In the genomic region with DNA sequence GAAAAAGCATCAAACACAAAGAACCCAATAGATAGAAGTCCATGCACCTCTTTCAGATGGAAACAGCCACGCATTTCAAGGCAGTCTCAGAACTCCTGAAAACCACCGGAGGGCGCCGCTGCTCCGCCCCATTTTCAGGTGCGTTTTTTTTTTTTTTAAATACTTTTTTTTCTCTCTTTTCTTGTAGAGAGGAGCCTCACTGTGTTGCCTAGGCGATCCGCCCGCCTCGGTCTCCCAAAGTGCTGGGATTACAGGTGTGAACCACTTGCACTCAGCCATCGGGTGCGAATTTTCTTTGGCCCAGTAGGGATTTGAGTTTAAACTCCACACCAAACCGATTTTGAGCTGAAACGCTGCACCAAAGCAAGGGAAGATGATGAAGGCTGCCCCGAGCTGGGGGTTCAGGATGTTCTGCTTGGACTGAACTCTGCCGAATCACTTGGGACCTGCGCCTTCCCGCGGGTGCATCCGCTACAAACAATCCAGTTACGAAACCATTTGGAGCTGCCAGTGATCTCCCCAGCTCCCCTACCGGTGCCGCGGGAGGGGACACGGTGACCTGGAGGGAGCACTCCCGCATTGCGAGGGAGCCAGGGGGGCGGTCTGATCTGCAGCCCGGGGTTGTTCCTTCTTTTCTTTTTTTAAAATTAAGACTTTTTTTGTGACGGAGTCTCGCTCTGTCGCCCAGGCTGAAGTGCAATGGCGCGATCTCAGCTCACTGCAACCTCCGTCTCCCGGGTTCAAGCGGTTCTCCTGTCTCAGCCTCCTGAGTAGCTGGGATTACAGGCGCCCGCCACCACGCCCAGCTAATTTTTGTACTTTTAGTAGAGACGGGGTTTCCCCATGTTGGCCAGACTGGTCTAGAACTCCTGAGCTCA, we compare ENCODE assay signal across 8 cellular contexts. TPM values are rescaled to one million over a fixed set of nuclear protein-coding genes. Genes with fewer than 3 reads are reported as not detected.
A peak's percentile ranks its signal among the peaks of the same experiment; 100 is the strongest.
DNase-seq lines count a peak whose midpoint lies in the region; ATAC-seq, FAIRE-seq and TF ChIP-seq lines count a peak whose summit lies in the region.

No MANE protein-coding gene starts in this region.

- peak overlapping the region; percentile 92 for H2AFZ ChIP-seq in ACC112 (ENCODE audit: low read length, unreplicated experiment)

- peaks cover 26% of the 10 kb centered on the region for H3K79me2 ChIP-seq in ACC112 (ENCODE audit: control insufficient read depth, insufficient read depth, low read length, unreplicated experiment)

- H3K27ac ChIP-seq in ACC112 (ENCODE audit: low read depth, low read length) (peak overlapping the region; percentile 78), upper lobe of left lung (peak overlapping the region; percentile 85 to 93 (median 88))

- H3K27me3 ChIP-seq in ACC112 (ENCODE audit: insufficient read depth, low read length) (no peaks in the 10 kb centered on the region), upper lobe of left lung (no peaks in the 10 kb centered on the region)

- DNase-seq in GM18507 (ENCODE audit: extremely low spot score, insufficient read length, low read depth) (peak; percentile 30), HT1080 (ENCODE audit: low read depth) (peak; percentile 56), RPMI7951 (ENCODE audit: low read depth) (peak; percentile 52), germinal center (ENCODE audit: low spot score) (peak; percentile 69), nucleus accumbens (lab: John Stamatoyannopoulos, UW) (peak in 50 of 56 donors; percentile 1 to 80 (median 36)), upper lobe of left lung (peak; percentile 58 to 70)
- DNase-seq in activated naive CD4-positive, alpha-beta T cell (lab: John Stamatoyannopoulos, UW), result peak; percentile 11 to 47 (median 26)

- TF ChIP-seq EP300 in upper lobe of left lung (IDR thresholded peaks at IDR 0.05), result no peak

- TF ChIP-seq CTCF in upper lobe of left lung (IDR thresholded peaks at IDR 0.05), result peak in 5 of 6 experiments; percentile 10 to 59 (median 33)

- H3K4me1 ChIP-seq in ACC112 (ENCODE audit: control insufficient read depth, insufficient read depth, low read length, unreplicated experiment), result peaks cover 14% of the 10 kb centered on the region
- H3K4me1 ChIP-seq in upper lobe of left lung, result peaks cover 5 to 11% (median 6%) of the 10 kb centered on the region in 4 donors

- peak; percentile 46 to 52 for ATAC-seq in upper lobe of left lung (ENCODE audit: low FRiP score in 2 of 2)

- FAIRE-seq in GM18507 (lab: Jason Lieb, UNC), result peak; percentile 15

- H3K4me3 ChIP-seq in ACC112 (ENCODE audit: low read depth, low read length) (peak overlapping the region; percentile 97), upper lobe of left lung (peak overlapping the region; percentile 33 to 83 (median 72))

- no peak for TF ChIP-seq POLR2A in upper lobe of left lung (IDR thresholded peaks at IDR 0.05)

- no peaks in the 10 kb centered on the region for H3K9me3 ChIP-seq in upper lobe of left lung

- H3K36me3 ChIP-seq in ACC112 (ENCODE audit: insufficient read depth, low read length) (peaks cover 21% of the 10 kb centered on the region), upper lobe of left lung (peaks cover 0 to 24% (median 7%) of the 10 kb centered on the region in 4 donors)

- 1% methylated on average over 38 to 41 of the region's 41 CpGs for WGBS in upper lobe of left lung, 2 donors

RNA-seq across cellular contexts. Expression of a gene that starts 1.4 kb away (rescaled TPM):
- total RNA-seq in HT1080 (2014; rRNA removed; shearing (Covaris generic)), result 3.9 and 6.5 TPM in 2 replicates
- polyA plus RNA-seq in HT1080 (2015; cell fraction: cytosol; rRNA removed), result 9.6 and 11.0 TPM in 2 replicates
- 8.0 and 8.1 TPM in 2 replicates for polyA plus RNA-seq in HT1080 (2015; cell fraction: nucleus; rRNA removed)
- total RNA-seq in RPMI7951 (2014; rRNA removed; shearing (Covaris generic)), result 86.5 and 92.4 TPM in 2 replicates
- total RNA-seq in upper lobe of left lung, result 10 to 100 TPM; 26.9 to 66.7 (median 35.9) TPM

RNA-seq across cellular contexts. Expression of a gene that starts 33.0 kb away (rescaled TPM):
- 4.8 and 6.0 TPM in 2 replicates for total RNA-seq in HT1080 (2014; rRNA removed; shearing (Covaris generic))
- polyA plus RNA-seq in HT1080 (2015; cell fraction: cytosol; rRNA removed), result 9.1 and 10.2 TPM in 2 replicates
- 9.1 and 13.8 TPM in 2 replicates for polyA plus RNA-seq in HT1080 (2015; cell fraction: nucleus; rRNA removed)
- 7.4 and 8.3 TPM in 2 replicates for total RNA-seq in RPMI7951 (2014; rRNA removed; shearing (Covaris generic))
- total RNA-seq in upper lobe of left lung, result 10 to 100 TPM in 2 of 6 donors, 1 to 10 TPM in 4; 4.5 to 12.2 (median 7.2) TPM

Comparison
In these comparisons a context has a peak if more than half of its experiments do, and no peak if none do; other contexts are left out.
1. Peak in every context shown above with its lines: DNase-seq, ATAC-seq, H3K4me3 ChIP-seq and H3K27ac ChIP-seq.